13 cellular contexts compared by ENCODE assay signal in genomic region chr7:159059629-159060028, GRCh38.
DNase-seq lines count a peak whose midpoint lies in the region; ATAC-seq and TF ChIP-seq lines count a peak whose summit lies in the region.
"Had no signal": no experiment of that assay in that cellular context is flagged by ENCODE, and none has a peak within 500 bp of the region (broad histone marks: within the 10 kb centered on the region; RNA-seq: fewer than 3 reads in every experiment).

No MANE protein-coding gene starts in this region.

- H3K27ac ChIP-seq in DND-41 (ENCODE audit: low read length) (peak overlapping the region; percentile 52), neuronal stem cell (replicated peaks; ENCODE audit: low read length) (no peak overlapping the region), heart right ventricle (no peak overlapping the region)
- H3K27ac ChIP-seq: BLaER1 treated with 17β-estradiol and CSF1 and Interleukin-3, amounts not matched to agents 10 nM and 100 nM had no signal

- H4K20me1 ChIP-seq in DND-41 (ENCODE audit: insufficient read depth, low read length), result no peaks in the 10 kb centered on the region
- H4K20me1 ChIP-seq: BLaER1 treated with 17β-estradiol and CSF1 and Interleukin-3, amounts not matched to agents 10 nM and 100 nM had no signal

- H3K27me3 ChIP-seq in DND-41 (ENCODE audit: insufficient read depth, low read length, poor library complexity) (no peaks in the 10 kb centered on the region), H7 (ENCODE audit: control insufficient read depth, insufficient read depth, low read length) (no peaks in the 10 kb centered on the region), neuronal stem cell (ENCODE audit: control insufficient read depth in 3 of 3, insufficient read depth in 3 of 3, low read depth in 1 of 3, low read length in 3 of 3) (peaks cover 0 to 4% (median 0%) of the 10 kb centered on the region in 3 experiments), heart right ventricle (peaks cover 0 to 4% (median 0%) of the 10 kb centered on the region in 7 donors)
- H3K27me3 ChIP-seq: BLaER1 treated with 17β-estradiol and CSF1 and Interleukin-3, amounts not matched to agents 10 nM and 100 nM had no signal

- H4K8ac ChIP-seq in neuronal stem cell (ENCODE audit: low read depth, low read length), result no peak overlapping the region

- H3K4me2 ChIP-seq in DND-41 (ENCODE audit: insufficient read depth, low read length) (no peak overlapping the region), neuronal stem cell (ENCODE audit: insufficient read depth, low read length, poor library complexity, severe bottlenecking) (no peak overlapping the region)
- H3K4me2 ChIP-seq: BLaER1 treated with 17β-estradiol and CSF1 and Interleukin-3, amounts not matched to agents 10 nM and 100 nM; GM23338 had no signal

- H3K4me3 ChIP-seq in DND-41 (ENCODE audit: low read depth in 1 of 2, low read length in 2 of 2) (no peak overlapping the region), H7 (ENCODE audit: insufficient read depth, low read depth, low read length) (no peak overlapping the region), neuronal stem cell (ENCODE audit: low read length in 2 of 2) (no peak overlapping the region), heart right ventricle (no peak overlapping the region)
- H3K4me3 ChIP-seq: BLaER1 treated with 17β-estradiol and CSF1 and Interleukin-3, amounts not matched to agents 10 nM and 100 nM; GM23338 had no signal

- H3K36me3 Mint-ChIP-seq in effector memory CD8-positive, alpha-beta T cell (ENCODE audit: insufficient read depth), result no peaks in the 10 kb centered on the region
- H3K36me3 Mint-ChIP-seq: CD8-positive, alpha-beta T cell had no signal

- ATAC-seq in DND-41 (ENCODE audit: insufficient read depth, low read depth) (no peak), GM21447 (IDR thresholded peaks at IDR 0.05; ENCODE audit: unreplicated experiment) (no peak), HG03354 (IDR thresholded peaks at IDR 0.05; ENCODE audit: poor library complexity, severe bottlenecking, unreplicated experiment) (no peak), heart right ventricle (no peak)
- ATAC-seq in effector memory CD8-positive, alpha-beta T cell (replicated peaks), result peak; percentile 28
- ATAC-seq: CD8-positive, alpha-beta T cell; GM23338 had no signal

- no peak overlapping the region for H2BK15ac ChIP-seq in neuronal stem cell (ENCODE audit: low read length)

- TF ChIP-seq CTCF in DND-41 (IDR thresholded peaks at IDR 0.05; ENCODE audit: borderline replicate concordance, extremely low read depth, low read length, poor library complexity, severe bottlenecking) (no peak), heart right ventricle (IDR thresholded peaks at IDR 0.05) (no peak)

- H3K27ac Mint-ChIP-seq in effector memory CD8-positive, alpha-beta T cell, result no peak overlapping the region
- H3K27ac Mint-ChIP-seq: B cell; CD8-positive, alpha-beta T cell; GM23338; H9 had no signal

- H3K36me3 ChIP-seq in DND-41 (ENCODE audit: insufficient read depth, low read length) (peaks cover 60% of the 10 kb centered on the region), H7 (replicated peaks; ENCODE audit: control insufficient read depth, insufficient read depth, low read length) (no peaks in the 10 kb centered on the region), neuronal stem cell (replicated peaks in 1 of 2; ENCODE audit: control insufficient read depth in 2 of 2, insufficient read depth in 2 of 2, low read length in 2 of 2) (no peaks in the 10 kb centered on the region), heart right ventricle (peaks cover 0 to 29% (median 0%) of the 10 kb centered on the region in 9 donors)
- H3K36me3 ChIP-seq: BLaER1 treated with 17β-estradiol and CSF1 and Interleukin-3, amounts not matched to agents 10 nM and 100 nM had no signal

- no peak overlapping the region for H2BK12ac ChIP-seq in neuronal stem cell (ENCODE audit: low read length)

- H3K23ac ChIP-seq in neuronal stem cell (ENCODE audit: low read depth, low read length, poor library complexity), result peak overlapping the region; percentile 16

- no peak overlapping the region for H3K9ac ChIP-seq in DND-41 (ENCODE audit: low read depth, low read length)
- H3K9ac ChIP-seq in neuronal stem cell (ENCODE audit: low read depth, low read length, poor library complexity), result no peak overlapping the region
- H3K9ac ChIP-seq: BLaER1 treated with 17β-estradiol and CSF1 and Interleukin-3, amounts not matched to agents 10 nM and 100 nM had no signal

- no peaks in the 10 kb centered on the region for H3K9me3 ChIP-seq in DND-41 (ENCODE audit: insufficient read depth, low read length, severe bottlenecking)
- H3K9me3 ChIP-seq in neuronal stem cell (replicated peaks in 1 of 2; ENCODE audit: control insufficient read depth in 2 of 2, insufficient read depth in 1 of 2, low read depth in 1 of 2, low read length in 2 of 2), result peaks cover 0 to 2% of the 10 kb centered on the region in 2 donors
- no peaks in the 10 kb centered on the region for H3K9me3 ChIP-seq in heart right ventricle

- no peak overlapping the region for H3K18ac ChIP-seq in neuronal stem cell (ENCODE audit: low read length)

- H3K27me3 Mint-ChIP-seq in effector memory CD8-positive, alpha-beta T cell, result no peaks in the 10 kb centered on the region
- H3K27me3 Mint-ChIP-seq: B cell had no signal

- intact Hi-C loops in heart right ventricle (cut with DNase I), result loop anchor here in 1 of 10 donors (10.0 kb wide), 1 partner anchor 75 kb away; no protein-coding TSS in a partner anchor

- no peaks in the 10 kb centered on the region for H3K79me1 ChIP-seq in neuronal stem cell (ENCODE audit: low read depth, low read length)

- DNase-seq in DND-41 (peak; percentile 1), H7 (peak; percentile 4), neuronal stem cell (ENCODE audit: low spot score) (no peak), heart right ventricle (no peak)
- no peak for DNase-seq in effector memory CD8-positive, alpha-beta T cell
- DNase-seq: Calu3; CD8-positive, alpha-beta T cell; H9 had no signal

- no peaks in the 10 kb centered on the region for H3K4me1 Mint-ChIP-seq in effector memory CD8-positive, alpha-beta T cell (ENCODE audit: low read depth in 2 of 2)
- H3K4me1 Mint-ChIP-seq: B cell, GM23338, H9 had no signal

- H3K9me3 Mint-ChIP-seq in effector memory CD8-positive, alpha-beta T cell, result no peaks in the 10 kb centered on the region
- H3K9me3 Mint-ChIP-seq: CD8-positive, alpha-beta T cell had no signal

- H3K4me3 Mint-ChIP-seq in effector memory CD8-positive, alpha-beta T cell, result no peak overlapping the region
- H3K4me3 Mint-ChIP-seq: B cell; CD8-positive, alpha-beta T cell; GM23338; H9 had no signal

- no peak overlapping the region for H3K4ac ChIP-seq in neuronal stem cell (ENCODE audit: low read length)

- WGBS in neuronal stem cell (ENCODE audit: extremely low coverage in 2 of 2, insufficient read length in 2 of 2, insufficient replicate concordance in 1 of 2), 2 donors, result 100% methylated on average over 1 to 2 of the region's 3 CpGs
- 90 to 92% methylated on average over 3 of the region's 3 CpGs for WGBS in heart right ventricle, 2 donors

- no peak overlapping the region for H4K91ac ChIP-seq in neuronal stem cell (ENCODE audit: low read depth, low read length, poor library complexity)

- no peaks in the 10 kb centered on the region; the same call in 1 of the 2 replicates for H3K4me1 ChIP-seq in DND-41 (ENCODE audit: insufficient read depth, low read length)
- no peaks in the 10 kb centered on the region for H3K4me1 ChIP-seq in neuronal stem cell (ENCODE audit: control insufficient read depth in 2 of 2, insufficient read depth in 1 of 2, low read depth in 1 of 2, low read length in 2 of 2)
- H3K4me1 ChIP-seq in heart right ventricle, result peaks cover 0 to 4% (median 0%) of the 10 kb centered on the region in 9 donors
- H3K4me1 ChIP-seq: BLaER1 treated with 17β-estradiol and CSF1 and Interleukin-3, amounts not matched to agents 10 nM and 100 nM had no signal

- H2BK120ac ChIP-seq in neuronal stem cell (ENCODE audit: low read depth, low read length), result no peak overlapping the region

- H3K14ac ChIP-seq in neuronal stem cell (ENCODE audit: low read length), result no peak overlapping the region

- H2BK5ac ChIP-seq in neuronal stem cell (ENCODE audit: low read length), result no peak overlapping the region

- no peak overlapping the region for H2AK5ac ChIP-seq in neuronal stem cell (ENCODE audit: low read depth, low read length)

- H2AFZ ChIP-seq in DND-41 (ENCODE audit: low read depth, low read length) (no peak overlapping the region), neuronal stem cell (ENCODE audit: low read length) (no peak overlapping the region)
- H2AFZ ChIP-seq: GM23338 had no signal

- peaks cover 23% of the 10 kb centered on the region for H3K79me2 ChIP-seq in DND-41 (ENCODE audit: insufficient read depth, low read length)

Comparison
In these comparisons a context has a peak if more than half of its experiments do, and no peak if none do; other contexts are left out.
1. DNase-seq: peak in DND-41 (single experiment) and H7 (single experiment); none in effector memory CD8-positive, alpha-beta T cell (0 of 3), neuronal stem cell (single experiment) and heart right ventricle (0 of 2).